In genomic region chr11:19355601-19356000, GRCh38 we compare ENCODE assay signal across 26 cellular contexts.
"Had no signal": no experiment of that assay in that cellular context is flagged by ENCODE, and none has a peak within 500 bp of the region (broad histone marks: within the 10 kb centered on the region; RNA-seq: fewer than 3 reads in every experiment).

No MANE protein-coding gene starts in this region.

- H3K4me1 Mint-ChIP-seq: activated B cell treated with CpG ODN at 0.5 μM for 24 hours; activated CD4-positive, alpha-beta T cell treated with anti-CD3 and anti-CD28 coated beads, Interleukin-2, amount 10 ng/mL, durations not matched to agents 24 days and 14 days; activated CD8-positive, alpha-beta memory T cell treated with anti-CD3 and anti-CD28 coated beads, Interleukin-2, amount 10 ng/mL, durations not matched to agents 7 days and 5 days; activated naive CD4-positive, alpha-beta T cell treated with anti-CD3 and anti-CD28 coated beads, Interleukin-2, amount 50 U/mL, for 24 hours; T-helper 17 cell had no signal

- H3K4me3 ChIP-seq: K562 had no signal

- H3K36me3 Mint-ChIP-seq: activated CD8-positive, alpha-beta memory T cell treated with anti-CD3 and anti-CD28 coated beads, Interleukin-2, amount 10 ng/mL, durations not matched to agents 7 days and 5 days; activated naive CD4-positive, alpha-beta T cell treated with anti-CD3 and anti-CD28 coated beads, Interleukin-2, amount 50 U/mL, for 24 hours had no signal

- H3K9me3 Mint-ChIP-seq: activated B cell treated with CpG ODN at 0.5 μM for 24 hours; activated CD4-positive, alpha-beta T cell treated with anti-CD3 and anti-CD28 coated beads, Interleukin-2, amount 10 ng/mL, durations not matched to agents 24 days and 14 days; activated naive CD4-positive, alpha-beta T cell treated with anti-CD3 and anti-CD28 coated beads, Interleukin-2, amount 50 U/mL, for 24 hours; activated T-cell treated with anti-CD3 and anti-CD28 coated beads, Interleukin-2, amount 50 U/mL, for 24 hours; activated T-helper 1 cell treated with anti-CD3 and anti-CD28 coated beads, Interleukin-12 subunit alpha, Interleukin-12 subunit beta, Interleukin-2, Interleukin-4 antibody, amounts not matched to agents 30 ng/mL and 10 ng/mL and 1 ng/mL, durations not matched to agents 14 hours and 24 hours and 36 hours had no signal

- H3K4me3 Mint-ChIP-seq: activated B cell treated with CpG ODN at 0.5 μM for 24 hours; activated CD4-positive, alpha-beta T cell treated with anti-CD3 and anti-CD28 coated beads, Interleukin-2, amount 10 ng/mL, durations not matched to agents 24 days and 14 days; activated CD8-positive, alpha-beta memory T cell treated with anti-CD3 and anti-CD28 coated beads, Interleukin-2, amount 10 ng/mL, durations not matched to agents 7 days and 5 days; activated naive CD4-positive, alpha-beta T cell treated with anti-CD3 and anti-CD28 coated beads, Interleukin-2, amount 50 U/mL, for 24 hours; activated T-cell treated with anti-CD3 and anti-CD28 coated beads, Interleukin-2, amount 50 U/mL, for 24 hours; activated T-helper 1 cell treated with anti-CD3 and anti-CD28 coated beads, Interleukin-12 subunit alpha, Interleukin-12 subunit beta, Interleukin-2, Interleukin-4 antibody, amounts not matched to agents 30 ng/mL and 10 ng/mL and 1 ng/mL, durations not matched to agents 14 hours and 24 hours and 36 hours; T-helper 17 cell had no signal

- DNase-seq: activated B cell treated with CpG ODN at 0.5 μM for 24 hours; activated CD4-positive, alpha-beta T cell treated with anti-CD3 and anti-CD28 coated beads for 1 hour; activated CD4-positive, alpha-beta T cell treated with anti-CD3 and anti-CD28 coated beads, Interleukin-2, amount 10 ng/mL, durations not matched to agents 24 days and 14 days; activated CD4-positive, alpha-beta T cell treated with anti-CD3 and anti-CD28 coated beads, Interleukin-2, amount 50 U/mL, for 48 hours; activated CD8-positive, alpha-beta memory T cell treated with anti-CD3 and anti-CD28 coated beads, Interleukin-2, amount 10 ng/mL, durations not matched to agents 7 days and 5 days; activated effector memory CD4-positive, alpha-beta T cell treated with Interleukin-2 at 50 U/mL for 16 hours; activated naive CD4-positive, alpha-beta T cell; activated T-cell treated with anti-CD3 and anti-CD28 coated beads, Interleukin-2, amount 50 U/mL, for 24 hours; aorta; Karpas-422; NCI-H1092; NCI-H1417; NCI-H2029; NCI-H2107; NCI-H2171 treated with DMSO at 0.1 percent for 48 hours; NCI-H345; NCI-H510A; NCI-H526 treated with DMSO at 0.1 percent for 48 hours; NCI-H82; NK-92 treated with Interleukin-12 subunit alpha and Interleukin-12 subunit beta, amount 100 ng/mL, for 24 hours; SIG-M5; T-helper 17 cell; T-helper 9 cell had no signal

- H3K27ac Mint-ChIP-seq: activated B cell treated with CpG ODN at 0.5 μM for 24 hours; activated CD4-positive, alpha-beta T cell treated with anti-CD3 and anti-CD28 coated beads, Interleukin-2, amount 10 ng/mL, durations not matched to agents 24 days and 14 days; activated CD8-positive, alpha-beta memory T cell treated with anti-CD3 and anti-CD28 coated beads, Interleukin-2, amount 10 ng/mL, durations not matched to agents 7 days and 5 days; activated naive CD4-positive, alpha-beta T cell treated with anti-CD3 and anti-CD28 coated beads, Interleukin-2, amount 50 U/mL, for 24 hours; activated T-cell treated with anti-CD3 and anti-CD28 coated beads, Interleukin-2, amount 50 U/mL, for 24 hours; activated T-helper 1 cell treated with anti-CD3 and anti-CD28 coated beads, Interleukin-12 subunit alpha, Interleukin-12 subunit beta, Interleukin-2, Interleukin-4 antibody, amounts not matched to agents 30 ng/mL and 10 ng/mL and 1 ng/mL, durations not matched to agents 14 hours and 24 hours and 36 hours; T-helper 17 cell had no signal

- ATAC-seq: activated CD8-positive, alpha-beta memory T cell treated with anti-CD3 and anti-CD28 coated beads, Interleukin-2, amount 10 ng/mL, durations not matched to agents 7 days and 5 days; K562; T-helper 17 cell had no signal
